8 cellular contexts compared by ENCODE assay signal in the genomic region with DNA sequence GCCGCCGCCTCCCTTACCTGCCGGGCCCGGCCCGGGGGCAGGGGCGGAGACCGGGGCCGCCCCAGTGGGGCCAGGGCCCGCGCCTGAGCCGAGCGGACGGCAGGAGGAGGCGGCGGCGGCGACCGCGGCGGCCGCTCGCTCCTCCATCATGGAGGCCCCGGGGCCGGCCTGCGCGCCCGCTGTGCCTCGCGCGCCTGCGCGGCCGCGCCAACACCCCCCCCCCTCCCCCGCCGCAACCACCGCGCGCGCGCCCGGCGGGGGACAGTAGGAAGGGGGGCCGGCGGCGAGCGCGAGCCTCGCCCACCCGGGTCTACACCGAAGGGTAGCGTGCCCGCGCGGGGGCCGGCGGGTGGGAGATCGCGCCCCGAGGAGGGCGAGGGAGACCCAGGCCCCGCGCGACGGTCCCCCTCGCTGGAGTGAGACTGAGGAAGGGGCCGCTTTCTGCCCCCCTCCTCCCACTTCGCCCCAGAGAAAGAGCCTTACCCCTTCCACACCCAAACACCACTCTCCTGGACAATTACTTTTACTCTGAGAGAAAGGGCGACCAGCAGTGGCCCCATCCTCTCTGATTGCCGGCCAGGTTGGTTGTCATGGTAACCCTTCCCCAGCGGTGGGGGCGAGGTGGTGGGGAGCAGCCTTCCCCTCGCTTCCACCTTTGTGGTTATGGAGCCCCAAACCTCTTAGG. TPM values are rescaled to one million over a fixed set of nuclear protein-coding genes. Genes with fewer than 3 reads are reported as not detected.
DNase-seq lines count a peak whose midpoint lies in the region; ATAC-seq and TF ChIP-seq lines count a peak whose summit lies in the region.

STRN4 (minus strand) TSS at position 170 of the 685 bp plus-strand sequence; CDS start at position 150, 20 bp downstream.

- ATAC-seq in heart right ventricle: peak; percentile 34 to 85 (median 59)
- no peak for ATAC-seq in GM18519 (IDR thresholded peaks at IDR 0.05; ENCODE audit: low FRiP score, unreplicated experiment)

- H3K4me1 ChIP-seq in heart right ventricle: peaks cover under 1 to 53% (median 45%) of the 10 kb centered on the region in 9 donors

- H3K36me3 ChIP-seq in heart right ventricle: peaks cover 0 to 40% (median 7%) of the 10 kb centered on the region in 9 donors

- WGBS in adipose tissue, 3 donors: 0% methylated on average over 7 to 72 of the region's 73 CpGs
- WGBS in heart right ventricle, 2 donors: 1% methylated on average over 38 to 63 of the region's 73 CpGs

- no peaks in the 10 kb centered on the region for H3K27me3 ChIP-seq in heart right ventricle

- peaks cover 7% of the 10 kb centered on the region for H3K36me3 Mint-ChIP-seq in progenitor cell of endocrine pancreas (ENCODE audit: insufficient read depth)

- H3K9me3 Mint-ChIP-seq in progenitor cell of endocrine pancreas (ENCODE audit: low read depth): no peaks in the 10 kb centered on the region

- TF ChIP-seq CTCF in heart right ventricle (IDR thresholded peaks at IDR 0.05) (no peak), progenitor cell of endocrine pancreas (IDR thresholded peaks at IDR 0.05; ENCODE audit: unreplicated experiment) (no peak)

- peak within 1 kb of the TSS; percentile 97 for H3K4me3 Mint-ChIP-seq in progenitor cell of endocrine pancreas (ENCODE audit: low read depth)

- H3K27ac Mint-ChIP-seq in progenitor cell of endocrine pancreas: peak within 1 kb of the TSS; percentile 96

- DNase-seq in SHP77 (lab: John Stamatoyannopoulos, UW) (peak; percentile 18 to 35), SHP77 treated with DMSO at 0.1 percent for 48 hours (lab: John Stamatoyannopoulos, UW) (no peak), HK-2 (ENCODE audit: unreplicated experiment) (peak; percentile 34), SK-N-DZ (ENCODE audit: low spot score) (peak; percentile 29), heart right ventricle (peak in 1 of 2 donors; percentile 63), progenitor cell of endocrine pancreas (ENCODE audit: low spot score, unreplicated experiment) (peak; percentile 37)

- H3K27ac ChIP-seq in adipose tissue (ENCODE audit: low read depth, low read length): no peak within 1 kb of the TSS
- H3K27ac ChIP-seq in heart right ventricle: peak within 1 kb of the TSS; percentile 83 to 98 (median 94)

- H3K4me3 ChIP-seq in heart right ventricle: peak within 1 kb of the TSS; percentile 79 to 99 (median 96)

- no peaks in the 10 kb centered on the region for H3K27me3 Mint-ChIP-seq in progenitor cell of endocrine pancreas

- H3K9me3 ChIP-seq in heart right ventricle: no peaks in the 10 kb centered on the region

- intact Hi-C loops in heart right ventricle (cut with DNase I): loop anchor here in 3 of 10 donors (5.0 to 10.0 kb wide), 3 partner anchors 44 to 248 kb away; partner anchors contain the start of gene CALM3 (in 1 of the 3)

- peaks cover 14% of the 10 kb centered on the region for H3K4me1 Mint-ChIP-seq in progenitor cell of endocrine pancreas (ENCODE audit: low read depth)

RNA-seq across cellular contexts. Expression of gene STRN4, which starts in this region (rescaled TPM):
- 85.9 and 92.5 TPM in 2 replicates for polyA plus RNA-seq in SK-N-DZ (2014; cell fraction: cytosol; rRNA removed)
- polyA plus RNA-seq in SK-N-DZ (2014; cell fraction: nucleus; rRNA removed): 108 and 111 TPM in 2 replicates
- polyA plus RNA-seq in adipose tissue (10 to 100 TPM; 38.3 to 76.0 (median 59.2) TPM), heart right ventricle (10 to 100 TPM; 50.4 to 63.3 TPM)
- total RNA-seq in heart right ventricle (10 to 100 TPM; 43.3 to 56.1 (median 50.0) TPM), progenitor cell of endocrine pancreas (115 and 117 TPM in 2 replicates)
